Comparison of ENCODE assay signal across 8 cellular contexts in genomic region chr22:45645526-45646414, GRCh38. TPM values are rescaled to one million over a fixed set of nuclear protein-coding genes. Genes with fewer than 3 reads are reported as not detected.
DNase-seq lines count a peak whose midpoint lies in the region; ATAC-seq and TF ChIP-seq lines count a peak whose summit lies in the region.

No MANE protein-coding gene starts in this region.

- in situ Hi-C loops in HAP-1 (cut with MboI; ENCODE audit: low sequenced_read_pairs), result no loop called here

- TF ChIP-seq CTCF in BJ (IDR thresholded peaks at IDR 0.05; ENCODE audit: insufficient read depth, low read depth, low read length), result peak; percentile 55
- peak; percentile 98 for TF ChIP-seq CTCF in endothelial cell (IDR thresholded peaks at IDR 0.05; ENCODE audit: unreplicated experiment)

- H3K36me3 Mint-ChIP-seq in activated CD8-positive, alpha-beta memory T cell treated with anti-CD3 and anti-CD28 coated beads, Interleukin-2, amount 10 ng/mL, durations not matched to agents 7 days and 5 days, result no peaks in the 10 kb centered on the region
- H3K36me3 Mint-ChIP-seq in endothelial cell (ENCODE audit: low read depth, unreplicated experiment), result no peaks in the 10 kb centered on the region

- H3K27ac Mint-ChIP-seq in activated CD8-positive, alpha-beta memory T cell treated with anti-CD3 and anti-CD28 coated beads, Interleukin-2, amount 10 ng/mL, durations not matched to agents 7 days and 5 days, result peak overlapping the region; percentile 4
- no peak overlapping the region for H3K27ac Mint-ChIP-seq in endothelial cell (ENCODE audit: unreplicated experiment)

- peaks cover 11% of the 10 kb centered on the region; the same call in 1 of the 2 replicates for H3K27me3 ChIP-seq in BJ (ENCODE audit: control insufficient read depth, insufficient read depth, low read length)
- H3K27me3 ChIP-seq in HAP-1 (ENCODE audit: low read depth), result no peaks in the 10 kb centered on the region

- CTCF ChIA-PET in BJ (lab: Yijun Ruan, JAX), result interaction anchor here (0.7 to 4.4 kb wide), 22 partner anchors 8 to 345 kb away, joined by 3 to 34 read pairs (median 4); no protein-coding TSS in a partner anchor
- CTCF ChIA-PET in activated CD8-positive, alpha-beta memory T cell treated with anti-CD3 and anti-CD28 coated beads, Interleukin-2, amount 10 ng/mL, durations not matched to agents 7 days and 5 days (lab: Charles Lee), result interaction anchor here (0.6 to 2.3 kb wide), 11 partner anchors 10 to 217 kb away, joined by 3 to 18 read pairs (median 4); no protein-coding TSS in a partner anchor

- peaks cover 45% of the 10 kb centered on the region for H3K4me1 Mint-ChIP-seq in activated CD8-positive, alpha-beta memory T cell treated with anti-CD3 and anti-CD28 coated beads, Interleukin-2, amount 10 ng/mL, durations not matched to agents 7 days and 5 days
- H3K4me1 Mint-ChIP-seq in endothelial cell (ENCODE audit: unreplicated experiment), result no peaks in the 10 kb centered on the region

- no peaks in the 10 kb centered on the region for H3K36me3 ChIP-seq in BJ (ENCODE audit: control insufficient read depth, insufficient read depth, low read length)
- H3K36me3 ChIP-seq in HAP-1 (replicated peaks), result no peaks in the 10 kb centered on the region

- no peaks in the 10 kb centered on the region for H3K9me3 ChIP-seq in HAP-1

- peak overlapping the region; percentile 18 for H3K4me3 Mint-ChIP-seq in activated CD8-positive, alpha-beta memory T cell treated with anti-CD3 and anti-CD28 coated beads, Interleukin-2, amount 10 ng/mL, durations not matched to agents 7 days and 5 days
- H3K4me3 Mint-ChIP-seq in endothelial cell (ENCODE audit: unreplicated experiment), result peak overlapping the region; percentile 39

- H3K9me3 Mint-ChIP-seq in activated CD8-positive, alpha-beta memory T cell treated with anti-CD3 and anti-CD28 coated beads, Interleukin-2, amount 10 ng/mL, durations not matched to agents 7 days and 5 days (ENCODE audit: low read depth), result no peaks in the 10 kb centered on the region
- no peaks in the 10 kb centered on the region for H3K9me3 Mint-ChIP-seq in endothelial cell (ENCODE audit: unreplicated experiment)

- ATAC-seq in activated CD8-positive, alpha-beta memory T cell treated with anti-CD3 and anti-CD28 coated beads, Interleukin-2, amount 10 ng/mL, durations not matched to agents 7 days and 5 days, result peak; percentile 94
- ATAC-seq in HG03342 (IDR thresholded peaks at IDR 0.05; ENCODE audit: unreplicated experiment), result no peak

- H3K4me3 ChIP-seq in BJ (ENCODE audit: low read depth, low read length), result peak overlapping the region; percentile 21
- peak overlapping the region; percentile 5; the same call in 1 of the 2 replicates for H3K4me3 ChIP-seq in HAP-1

- peaks cover 41% of the 10 kb centered on the region for H3K27me3 Mint-ChIP-seq in activated CD8-positive, alpha-beta memory T cell treated with anti-CD3 and anti-CD28 coated beads, Interleukin-2, amount 10 ng/mL, durations not matched to agents 7 days and 5 days
- peaks cover 6% of the 10 kb centered on the region for H3K27me3 Mint-ChIP-seq in endothelial cell (ENCODE audit: unreplicated experiment)

- POLR2A ChIA-PET in BJ (lab: Charles Lee), result no interaction called here

- peaks cover 18% of the 10 kb centered on the region for H3K4me1 ChIP-seq in HAP-1

- DNase-seq in BJ (ENCODE audit: low read depth) (no peak), HAP-1 (ENCODE audit: low spot score in 2 of 2) (peak; percentile 66 to 88), NOMO-1 treated with DMSO at 0.1 percent for 48 hours (lab: John Stamatoyannopoulos, UW; ENCODE audit: unreplicated experiment) (peak; percentile 41), endothelial cell (ENCODE audit: low spot score) (peak; percentile 88), midbrain (lab: John Stamatoyannopoulos, UW) (peak; percentile 54)
- peak; percentile 81 for DNase-seq in activated CD8-positive, alpha-beta memory T cell treated with anti-CD3 and anti-CD28 coated beads, Interleukin-2, amount 10 ng/mL, durations not matched to agents 7 days and 5 days
- DNase-seq in stimulated activated CD8-positive, alpha-beta memory T cell treated with anti-CD3 and anti-CD28 coated beads, Interleukin-4, amount 100 ng/mL, for 4 hours (ENCODE audit: low read depth in 2 of 2, low spot score in 1 of 2), result peak; percentile 53

RNA-seq across cellular contexts. Expression of gene ATXN10, which starts 25.9 kb away (rescaled TPM):
- 328 and 481 TPM in 2 replicates for polyA plus RNA-seq in BJ (2011; rRNA removed)
- polyA minus RNA-seq in BJ (2011; rRNA and poly(A)+ RNA removed), result 276 and 373 TPM in 2 replicates
- 100 to 1,000 TPM in 1 of 2 experiments, 10 to 100 TPM in 1; 93.6 to 112 TPM for total RNA-seq in activated CD8-positive, alpha-beta memory T cell treated with anti-CD3 and anti-CD28 coated beads, Interleukin-2, amount 10 ng/mL, durations not matched to agents 7 days and 5 days
- total RNA-seq in endothelial cell (ENCODE audit: unreplicated experiment), result 152 TPM
